20 cellular contexts compared by ENCODE assay signal in genomic region chr19:4699826-4700572, GRCh38.
"Had no signal": no experiment of that assay in that cellular context is flagged by ENCODE, and none has a peak within 500 bp of the region (broad histone marks: within the 10 kb centered on the region; RNA-seq: fewer than 3 reads in every experiment).

No MANE protein-coding gene starts in this region.

- ATAC-seq: gastroesophageal sphincter; left cardiac atrium; pancreas; right cardiac atrium; stimulated activated effector memory CD8-positive, alpha-beta T cell treated with anti-CD3 and anti-CD28 coated beads, Interleukin-12 subunit alpha, Interleukin-12 subunit beta, amount 100 ng/mL, for 72 hours had no signal

- H3K36me3 ChIP-seq: neural progenitor cell had no signal

- H3K27me3 ChIP-seq: dorsolateral prefrontal cortex, gastroesophageal sphincter, neural progenitor cell, pancreas, transverse colon had no signal

- FAIRE-seq: pancreas had no signal

- DNase-seq: cortex of kidney; dorsolateral prefrontal cortex; effector CD8-positive, alpha-beta T cell; glutamatergic neuron; islet precursor cell; left cardiac atrium; left ventricle myocardium inferior; mesenchymal stem cell; midbrain; occipital lobe; stimulated activated CD4-positive, alpha-beta T cell treated with anti-CD3 and anti-CD28 coated beads, Interleukin-4, amount 100 ng/mL, for 1 hour; stimulated activated CD8-positive, alpha-beta memory T cell treated with anti-CD3 and anti-CD28 coated beads, Interleukin-4, amount 100 ng/mL, for 48 hours; transverse colon had no signal

- H3K9me3 ChIP-seq: gastroesophageal sphincter, left ventricle myocardium inferior, pancreas, thoracic aorta, transverse colon had no signal

- H3K27ac ChIP-seq: dorsolateral prefrontal cortex, gastroesophageal sphincter, left ventricle myocardium inferior, neural progenitor cell, pancreas, thoracic aorta, transverse colon had no signal

- H3K4me1 ChIP-seq: gastroesophageal sphincter, neural progenitor cell, pancreas had no signal

- H3K4me2 ChIP-seq: neural progenitor cell had no signal

- H3K9ac ChIP-seq: neural progenitor cell had no signal

- H2AFZ ChIP-seq: neural progenitor cell had no signal

- H3K4me3 ChIP-seq: dorsolateral prefrontal cortex, gastroesophageal sphincter, left ventricle myocardium inferior, lung, neural progenitor cell, pancreas, thoracic aorta, transverse colon had no signal
